Comparison of ENCODE assay signal across 17 cellular contexts in genomic region chr2:2852015-2852777, GRCh38.
"Had no signal": no experiment of that assay in that cellular context is flagged by ENCODE, and none has a peak within 500 bp of the region (broad histone marks: within the 10 kb centered on the region; RNA-seq: fewer than 3 reads in every experiment).

No MANE protein-coding gene starts in this region.

- H3K4me1 ChIP-seq: foreskin keratinocyte, left lung, tibial nerve had no signal

- H3K4me1 Mint-ChIP-seq: immature natural killer cell; naive B cell; stimulated activated memory B cell treated with anti-CD40 and anti-IgM and Interleukin-4, amounts not matched to agents 10 μg/mL and 1 μg/mL and 100 μg/mL, for 72 hours; stimulated activated naive CD8-positive, alpha-beta T cell treated with anti-CD3 and anti-CD28 coated beads, Interleukin-15, amount 100 ng/mL, for 72 hours had no signal

- H3K4me3 Mint-ChIP-seq: immature natural killer cell; naive B cell; nephron; stimulated activated memory B cell treated with anti-CD40 and anti-IgM and Interleukin-4, amounts not matched to agents 10 μg/mL and 1 μg/mL and 100 μg/mL, for 72 hours; stimulated activated naive CD8-positive, alpha-beta T cell treated with anti-CD3 and anti-CD28 coated beads, Interleukin-15, amount 100 ng/mL, for 72 hours had no signal

- H3K27me3 ChIP-seq: foreskin keratinocyte, left lung, testis, tibial nerve had no signal

- H3K4me3 ChIP-seq: left lung, lung, smooth muscle cell, testis, tibial nerve had no signal

- H3K9me3 Mint-ChIP-seq: immature natural killer cell; naive B cell; nephron; stimulated activated memory B cell treated with anti-CD40 and anti-IgM and Interleukin-4, amounts not matched to agents 10 μg/mL and 1 μg/mL and 100 μg/mL, for 72 hours; stimulated activated naive CD8-positive, alpha-beta T cell treated with anti-CD3 and anti-CD28 coated beads, Interleukin-15, amount 100 ng/mL, for 72 hours had no signal

- H3K27ac ChIP-seq: foreskin keratinocyte, left lung, neutrophil, testis, tibial nerve had no signal

- H3K9me3 ChIP-seq: left lung, neutrophil, testis, tibial nerve had no signal

- H3K36me3 Mint-ChIP-seq: immature natural killer cell; naive B cell; stimulated activated memory B cell treated with anti-CD40 and anti-IgM and Interleukin-4, amounts not matched to agents 10 μg/mL and 1 μg/mL and 100 μg/mL, for 72 hours had no signal

- H3K36me3 ChIP-seq: left lung, neutrophil, tibial nerve had no signal

- H3K27me3 Mint-ChIP-seq: stimulated activated memory B cell treated with anti-CD40 and anti-IgM and Interleukin-4, amounts not matched to agents 10 μg/mL and 1 μg/mL and 100 μg/mL, for 72 hours; stimulated activated naive CD8-positive, alpha-beta T cell treated with anti-CD3 and anti-CD28 coated beads, Interleukin-15, amount 100 ng/mL, for 72 hours had no signal

- H3K27ac Mint-ChIP-seq: immature natural killer cell; naive B cell; nephron; stimulated activated memory B cell treated with anti-CD40 and anti-IgM and Interleukin-4, amounts not matched to agents 10 μg/mL and 1 μg/mL and 100 μg/mL, for 72 hours; stimulated activated naive CD8-positive, alpha-beta T cell treated with anti-CD3 and anti-CD28 coated beads, Interleukin-15, amount 100 ng/mL, for 72 hours had no signal

- ATAC-seq: foreskin keratinocyte; left lung; stimulated activated memory B cell treated with anti-CD40 and anti-IgM and Interleukin-4, amounts not matched to agents 10 μg/mL and 1 μg/mL and 100 μg/mL, for 72 hours; stimulated activated naive CD8-positive, alpha-beta T cell treated with anti-CD3 and anti-CD28 coated beads, Interleukin-15, amount 100 ng/mL, for 72 hours had no signal

- H3K4me2 ChIP-seq: smooth muscle cell had no signal

- DNase-seq: cerebellar nuclear complex; dermis blood vessel endothelial cell; erythroblast; foreskin keratinocyte; immature natural killer cell; left lung; mesendoderm; naive B cell; stimulated activated CD4-positive, alpha-beta T cell treated with anti-CD3 and anti-CD28 coated beads, Interleukin-4, amount 100 ng/mL, for 1 hour; stimulated activated naive CD8-positive, alpha-beta T cell treated with anti-CD3 and anti-CD28 coated beads, Interleukin-15, amount 100 ng/mL, for 72 hours; testis had no signal
